Comparison of ENCODE assay signal across 10 cellular contexts in the genomic region with DNA sequence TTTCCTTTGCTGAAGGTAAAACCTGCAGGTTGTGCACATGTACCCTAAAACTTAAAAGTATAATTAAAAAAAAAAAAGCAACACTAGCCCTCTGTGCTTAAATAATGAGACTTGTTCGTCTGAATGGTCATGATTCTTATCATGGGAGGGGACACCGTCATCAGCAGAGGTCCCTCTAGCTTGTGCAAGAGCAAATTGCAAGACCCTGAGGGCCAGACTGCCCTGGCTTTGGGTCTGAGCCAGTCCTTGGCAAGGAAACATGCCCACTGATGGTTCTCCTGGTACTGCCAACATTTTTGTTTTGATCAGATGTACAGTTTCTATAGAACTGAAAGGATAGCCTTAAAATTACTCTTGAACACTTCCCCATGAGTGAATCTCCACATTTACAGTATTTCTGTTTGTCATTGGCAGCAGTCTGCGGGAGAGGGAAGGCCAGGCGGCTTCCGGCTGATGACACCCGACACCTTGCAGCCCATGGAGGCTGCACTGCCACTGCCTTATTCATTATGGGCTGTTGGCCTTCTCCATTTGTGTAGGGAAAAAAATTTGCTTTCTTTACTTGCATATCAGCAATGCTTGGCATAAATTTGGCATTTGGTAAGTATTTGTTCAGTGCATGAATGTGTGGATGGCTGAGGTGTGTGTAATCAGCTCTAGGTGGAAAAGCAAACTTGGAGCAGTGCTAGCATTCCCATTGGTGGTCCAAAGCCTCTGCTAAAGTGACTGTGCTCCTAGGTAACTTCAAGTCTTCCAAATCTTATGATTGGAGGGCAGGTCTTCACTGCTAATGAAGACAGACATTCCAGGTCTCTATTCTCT.
"Had no signal": no experiment of that assay in that cellular context is flagged by ENCODE, and none has a peak within 500 bp of the region (broad histone marks: within the 10 kb centered on the region; RNA-seq: fewer than 3 reads in every experiment).

No MANE protein-coding gene starts in this region.

- DNase-seq: activated gamma-delta T cell; activated naive CD8-positive, alpha-beta T cell treated with anti-CD3 and anti-CD28 coated beads, Interleukin-2, amount 10 ng/mL, durations not matched to agents 7 days and 5 days; activated T-cell treated with anti-CD3 and anti-CD28 coated beads, Interleukin-2, amount 50 U/mL, for 24 hours; anterior cingulate cortex; posterior cingulate gyrus; uterus had no signal

- H3K9me3 Mint-ChIP-seq: activated naive CD8-positive, alpha-beta T cell treated with anti-CD3 and anti-CD28 coated beads, Interleukin-2, amount 10 ng/mL, durations not matched to agents 7 days and 5 days; activated T-cell treated with anti-CD3 and anti-CD28 coated beads, Interleukin-2, amount 50 U/mL, for 24 hours had no signal

- H3K27ac Mint-ChIP-seq: activated naive CD8-positive, alpha-beta T cell treated with anti-CD3 and anti-CD28 coated beads, Interleukin-2, amount 10 ng/mL, durations not matched to agents 7 days and 5 days; activated T-cell treated with anti-CD3 and anti-CD28 coated beads, Interleukin-2, amount 50 U/mL, for 24 hours had no signal

- H2AFZ ChIP-seq: hepatocyte had no signal

- H3K4me3 Mint-ChIP-seq: activated naive CD8-positive, alpha-beta T cell treated with anti-CD3 and anti-CD28 coated beads, Interleukin-2, amount 10 ng/mL, durations not matched to agents 7 days and 5 days; activated T-cell treated with anti-CD3 and anti-CD28 coated beads, Interleukin-2, amount 50 U/mL, for 24 hours had no signal

- ATAC-seq: activated CD4-positive, CD25-positive, alpha-beta regulatory T cell treated with anti-CD3 and anti-CD28 coated beads, Interleukin-2, amount 50 U/mL, for 24 hours had no signal

- H3K4me3 ChIP-seq: breast epithelium, hepatocyte, skin epidermis, uterus had no signal

- H3K4me1 ChIP-seq: breast epithelium, uterus had no signal

- H3K36me3 ChIP-seq: breast epithelium, uterus had no signal

- H3K9me3 ChIP-seq: breast epithelium, uterus had no signal

- H3K27ac ChIP-seq: breast epithelium, hepatocyte, skin epidermis, uterus had no signal

- H3K79me2 ChIP-seq: hepatocyte had no signal

- H3K4me2 ChIP-seq: hepatocyte had no signal

- H3K27me3 Mint-ChIP-seq: activated naive CD8-positive, alpha-beta T cell treated with anti-CD3 and anti-CD28 coated beads, Interleukin-2, amount 10 ng/mL, durations not matched to agents 7 days and 5 days had no signal

- H3K27me3 ChIP-seq: breast epithelium, hepatocyte, uterus had no signal

- H3K36me3 Mint-ChIP-seq: activated naive CD8-positive, alpha-beta T cell treated with anti-CD3 and anti-CD28 coated beads, Interleukin-2, amount 10 ng/mL, durations not matched to agents 7 days and 5 days had no signal
